8 cellular contexts compared by ENCODE assay signal in genomic region chr11:46554205-46555162, GRCh38. TPM values are rescaled to one million over a fixed set of nuclear protein-coding genes. Genes with fewer than 3 reads are reported as not detected.
DNase-seq lines count a peak whose midpoint lies in the region; ATAC-seq and TF ChIP-seq lines count a peak whose summit lies in the region.

No MANE protein-coding gene starts in this region.

- peaks cover 59% of the 10 kb centered on the region for H3K4me1 Mint-ChIP-seq in CD4-positive, alpha-beta T cell (ENCODE audit: low read depth)

- H3K27me3 ChIP-seq in CD4-positive, alpha-beta T cell (ENCODE audit: control insufficient read depth, insufficient read depth, low read length) = no peaks in the 10 kb centered on the region
- no peaks in the 10 kb centered on the region for H3K27me3 ChIP-seq in right lobe of liver

- no peak for TF ChIP-seq CTCF in CD4-positive, alpha-beta T cell (IDR thresholded peaks at IDR 0.05)
- TF ChIP-seq CTCF in cardiac fibroblast (IDR thresholded peaks at IDR 0.05; ENCODE audit: low read depth, low read length) (no peak), right lobe of liver (IDR thresholded peaks at IDR 0.05) (no peak)

- CTCF ChIA-PET in CD4-positive, alpha-beta T cell (lab: Charles Lee) = no interaction called here

- no peaks in the 10 kb centered on the region for H3K9me3 ChIP-seq in CD4-positive, alpha-beta T cell (ENCODE audit: control insufficient read depth, low read length)
- H3K9me3 ChIP-seq in right lobe of liver = no peaks in the 10 kb centered on the region

- intact Hi-C loops in CD4-positive, alpha-beta T cell (cut with DNase I, micrococcal nuclease) = loop anchor here in 1 of 2 experiments (10.0 kb wide), 1 partner anchor 60 kb away; the partner anchor contains the start of genes ATG13 and HARBI1
- intact Hi-C loops in right lobe of liver (cut with DNase I) = no loop called here

- H3K27ac ChIP-seq in CD4-positive, alpha-beta T cell (ENCODE audit: low read depth, low read length) = no peak overlapping the region
- H3K27ac ChIP-seq in right lobe of liver = peak overlapping the region; percentile 32 to 52 (median 41)

- no peaks in the 10 kb centered on the region for H3K36me3 ChIP-seq in right lobe of liver

- no peak for DNase-seq in CD4-positive, alpha-beta T cell
- DNase-seq in LHCN-M2 (ENCODE audit: low read depth) (peak; percentile 84), cardiac fibroblast (ENCODE audit: low read depth in 2 of 2) (peak; percentile 76 to 88), right lobe of liver (no peak), NCI-H82 (lab: John Stamatoyannopoulos, UW) (no peak)

- H3K4me1 ChIP-seq in right lobe of liver = peaks cover 0 to 26% (median 7%) of the 10 kb centered on the region in 4 donors

- ATAC-seq in CD4-positive, alpha-beta T cell (ENCODE audit: poor library complexity) = no peak
- peak; percentile 81 to 89 (median 84) for ATAC-seq in right lobe of liver
- no peak for ATAC-seq in GM18858 (IDR thresholded peaks at IDR 0.05; ENCODE audit: unreplicated experiment)
- ATAC-seq in HG02870 (IDR thresholded peaks at IDR 0.05; ENCODE audit: unreplicated experiment) = no peak
- ATAC-seq in HG03460 (IDR thresholded peaks at IDR 0.05; ENCODE audit: unreplicated experiment) = no peak

- H3K4me3 ChIP-seq in cardiac fibroblast (replicated peaks in 1 of 2; ENCODE audit: low read depth in 2 of 2, low read length in 2 of 2) = no peak overlapping the region
- no peak overlapping the region for H3K4me3 ChIP-seq in right lobe of liver

- peak overlapping the region; percentile 27 for H3K4me3 Mint-ChIP-seq in CD4-positive, alpha-beta T cell

- 28% methylated on average over 4 of the region's 5 CpGs for WGBS in right lobe of liver (ENCODE audit: insufficient coverage, low coverage, low lambda C conversion rate, missing lambda C conversion rate)

- H3K27ac Mint-ChIP-seq in CD4-positive, alpha-beta T cell = peak overlapping the region; percentile 38

- POLR2A ChIA-PET in CD4-positive, alpha-beta T cell (lab: Charles Lee) = interaction anchor here (0.7 to 1.2 kb wide), 2 partner anchors 11 to 16 kb away, joined by 3 read pairs; no protein-coding TSS in a partner anchor

- TF ChIP-seq POLR2A in right lobe of liver (IDR thresholded peaks at IDR 0.05) = no peak

- no peaks in the 10 kb centered on the region for H3K9me3 Mint-ChIP-seq in CD4-positive, alpha-beta T cell

- H3K27me3 Mint-ChIP-seq in CD4-positive, alpha-beta T cell = no peaks in the 10 kb centered on the region

- no peaks in the 10 kb centered on the region for H3K36me3 Mint-ChIP-seq in CD4-positive, alpha-beta T cell (ENCODE audit: low read depth)

RNA-seq across cellular contexts. Expression of gene AMBRA1, which starts 39.3 kb away (rescaled TPM):
- 10 to 100 TPM; 29.4 to 31.9 TPM for total RNA-seq in CD4-positive, alpha-beta T cell
- 19.8 and 20.9 TPM in 2 replicates for total RNA-seq in LHCN-M2 (2014; rRNA removed)
- polyA plus RNA-seq in LHCN-M2 (2012) = 10.3 TPM
- 10 to 100 TPM; 11.0 to 15.7 (median 13.6) TPM for total RNA-seq in right lobe of liver

Comparison
In these comparisons a context has a peak if more than half of its experiments do, and no peak if none do; other contexts are left out.
1. ATAC-seq: peak in right lobe of liver (4 of 4); none in CD4-positive, alpha-beta T cell (single experiment), GM18858 (single experiment), HG02870 (single experiment) and HG03460 (single experiment).
2. DNase-seq: peak in LHCN-M2 (single experiment) and cardiac fibroblast (2 of 2); none in CD4-positive, alpha-beta T cell (0 of 10), right lobe of liver (0 of 3) and NCI-H82 (single experiment).